ENCODE assay signal across 13 cellular contexts in the genomic region with DNA sequence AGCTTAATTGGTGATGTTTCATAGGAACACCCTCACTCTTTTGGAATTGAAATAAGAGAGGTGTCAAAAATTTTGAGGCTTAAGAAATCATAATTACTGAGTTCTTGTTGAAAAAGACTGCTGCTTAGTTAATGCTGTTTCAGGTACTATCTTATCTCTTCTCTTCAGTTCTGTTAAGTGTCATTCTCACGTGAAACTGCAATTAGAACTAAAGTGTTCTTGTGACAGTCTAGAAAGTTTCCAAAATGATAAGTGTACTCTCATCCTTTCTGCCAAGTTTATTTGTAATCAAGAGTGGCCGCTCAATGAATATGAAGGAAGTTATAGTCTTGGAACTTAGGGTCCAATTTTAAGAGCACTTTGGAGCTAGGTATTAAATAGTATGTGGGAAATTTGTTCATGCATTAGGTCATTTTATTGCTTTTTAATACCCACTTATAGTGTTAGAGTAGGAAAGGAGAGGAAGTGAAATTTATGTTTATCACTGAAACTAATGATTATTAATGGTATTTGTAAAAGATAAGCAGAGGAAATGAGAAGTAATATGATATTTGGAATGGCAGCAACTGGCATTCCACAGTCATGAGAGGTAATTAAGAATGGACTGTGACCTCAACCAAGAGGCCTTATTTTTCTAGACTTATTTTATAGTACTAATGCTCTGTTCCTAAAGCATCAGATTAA. TPM values are rescaled to one million over a fixed set of nuclear protein-coding genes. Genes with fewer than 3 reads are reported as not detected.
DNase-seq lines count a peak whose midpoint lies in the region; ATAC-seq, FAIRE-seq and TF ChIP-seq lines count a peak whose summit lies in the region.
"Had no signal": no experiment of that assay in that cellular context is flagged by ENCODE, and none has a peak within 500 bp of the region (broad histone marks: within the 10 kb centered on the region; RNA-seq: fewer than 3 reads in every experiment).

No MANE protein-coding gene starts in this region.

- no peak for TF ChIP-seq EP300 in esophagus muscularis mucosa (IDR thresholded peaks at IDR 0.05)

- FAIRE-seq in RCC 7860 (lab: Jason Lieb, UNC) = no peak

- H3K4me1 ChIP-seq in esophagus muscularis mucosa = peaks cover 0 to 5% (median 0%) of the 10 kb centered on the region in 4 donors

- H3K9me3 ChIP-seq in esophagus muscularis mucosa = peaks cover 0 to 13% (median 12%) of the 10 kb centered on the region in 4 donors

- peak; percentile 50 for ATAC-seq in HG03432 (IDR thresholded peaks at IDR 0.05; ENCODE audit: unreplicated experiment)
- ATAC-seq in HG03045 (IDR thresholded peaks at IDR 0.05; ENCODE audit: unreplicated experiment) = no peak
- no peak for ATAC-seq in HG02973 (IDR thresholded peaks at IDR 0.05; ENCODE audit: unreplicated experiment)

- no peak overlapping the region for H3K27ac ChIP-seq in esophagus muscularis mucosa (replicated peaks in 1 of 4)

- intact Hi-C loops in esophagus muscularis mucosa (cut with DNase I) = no loop called here

- no peak overlapping the region for H3K4me3 ChIP-seq in GM12865 (ENCODE audit: low read depth, low read length)
- no peak overlapping the region for H3K4me3 ChIP-seq in cardiac fibroblast (replicated peaks in 1 of 2; ENCODE audit: low read depth in 2 of 2, low read length in 2 of 2)
- no peak overlapping the region for H3K4me3 ChIP-seq in esophagus muscularis mucosa

- 88% methylated on average over 2 of the region's 2 CpGs for WGBS in esophagus muscularis mucosa

- H3K36me3 ChIP-seq in esophagus muscularis mucosa = no peaks in the 10 kb centered on the region

- H3K27me3 ChIP-seq in esophagus muscularis mucosa = no peaks in the 10 kb centered on the region

- DNase-seq in GM12865 (ENCODE audit: low read depth) (peak; percentile 16), cardiac fibroblast (ENCODE audit: low read depth in 2 of 2) (peak; percentile 37 to 59), myocyte (ENCODE audit: low read depth) (peak; percentile 76), esophagus muscularis mucosa (ENCODE audit: extremely low spot score) (no peak), RCC 7860 (ENCODE audit: low spot score) (no peak)
- DNase-seq: CD8-positive, alpha-beta memory T cell; endodermal cell; immature natural killer cell; NCI-H1048; T-helper 2 cell had no signal

- no peak for TF ChIP-seq CTCF in GM12865 (IDR thresholded peaks at IDR 0.05; ENCODE audit: insufficient read depth, low read depth, low read length, missing control alignments)
- TF ChIP-seq CTCF in cardiac fibroblast (IDR thresholded peaks at IDR 0.05; ENCODE audit: low read depth, low read length) = no peak
- TF ChIP-seq CTCF in esophagus muscularis mucosa (IDR thresholded peaks at IDR 0.05) = no peak

- no peak for TF ChIP-seq POLR2A in esophagus muscularis mucosa (IDR thresholded peaks at IDR 0.05; ENCODE audit: low read depth)

RNA-seq across cellular contexts. Expression of a gene that starts 20.4 kb away (rescaled TPM):
- total RNA-seq in myocyte (26.5 and 27.0 TPM in 2 replicates), esophagus muscularis mucosa (1 to 10 TPM; 4.5 to 7.1 (median 5.3) TPM)
- polyA plus RNA-seq in myocyte (2012) = 41.4 TPM

RNA-seq across cellular contexts. Expression of a gene that starts 20.5 kb away (rescaled TPM):
- total RNA-seq in myocyte (64.5 and 72.7 TPM in 2 replicates), esophagus muscularis mucosa (10 to 100 TPM; 21.4 to 34.5 (median 29.9) TPM)
- 67.2 TPM for polyA plus RNA-seq in myocyte (2012)

Comparison
In these comparisons a context has a peak if more than half of its experiments do, and no peak if none do; other contexts are left out.
1. DNase-seq: peak in GM12865 (single experiment), cardiac fibroblast (2 of 2) and myocyte (single experiment); none in esophagus muscularis mucosa (single experiment) and RCC 7860 (single experiment).